6 cellular contexts compared by ENCODE assay signal in the genomic region with DNA sequence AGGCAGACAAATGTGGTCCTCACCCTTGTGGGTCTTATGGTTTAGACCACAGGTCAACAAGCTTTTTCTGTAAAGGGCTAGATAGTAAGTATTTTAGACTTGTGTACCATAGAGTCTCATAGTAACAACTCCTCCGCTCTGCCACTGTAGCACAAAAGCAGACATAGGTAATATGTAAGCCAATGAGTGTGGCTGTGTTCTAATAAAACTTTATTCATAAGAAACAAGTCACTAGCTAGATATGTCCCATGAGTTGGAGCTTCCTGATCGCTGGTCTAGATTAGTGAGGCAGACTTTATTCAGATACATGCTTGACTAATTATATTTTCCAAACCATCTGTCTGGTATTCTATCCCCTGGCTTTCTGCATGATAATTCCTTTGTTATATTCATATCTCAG.
"Had no signal": no experiment of that assay in that cellular context is flagged by ENCODE, and none has a peak within 500 bp of the region (broad histone marks: within the 10 kb centered on the region; RNA-seq: fewer than 3 reads in every experiment).

No MANE protein-coding gene starts in this region.

- DNase-seq: IMR-90, KBM-7, KG1 had no signal

- H3K27ac ChIP-seq: HL-60, KMS-11 had no signal

- FAIRE-seq: HepG2 had no signal

- H3K4me2 ChIP-seq: KMS-11 had no signal

- H3K9ac ChIP-seq: KMS-11 had no signal

- ATAC-seq: HepG2 had no signal
